ENCODE assay signal across 1 cellular context in genomic region chrX:154059729-154060245, GRCh38.
TF ChIP-seq lines count a peak whose summit lies in the region.

No MANE protein-coding gene starts in this region.

TF ChIP-seq in IMR-90, 13 proteins besides CTCF, POLR2A, EP300 and RAD21 (continued from another document):
- TF ChIP-seq RFX5 (IDR thresholded peaks at IDR 0.05; ENCODE audit: low read depth, low read length): no peak
- TF ChIP-seq, protein P1, sequence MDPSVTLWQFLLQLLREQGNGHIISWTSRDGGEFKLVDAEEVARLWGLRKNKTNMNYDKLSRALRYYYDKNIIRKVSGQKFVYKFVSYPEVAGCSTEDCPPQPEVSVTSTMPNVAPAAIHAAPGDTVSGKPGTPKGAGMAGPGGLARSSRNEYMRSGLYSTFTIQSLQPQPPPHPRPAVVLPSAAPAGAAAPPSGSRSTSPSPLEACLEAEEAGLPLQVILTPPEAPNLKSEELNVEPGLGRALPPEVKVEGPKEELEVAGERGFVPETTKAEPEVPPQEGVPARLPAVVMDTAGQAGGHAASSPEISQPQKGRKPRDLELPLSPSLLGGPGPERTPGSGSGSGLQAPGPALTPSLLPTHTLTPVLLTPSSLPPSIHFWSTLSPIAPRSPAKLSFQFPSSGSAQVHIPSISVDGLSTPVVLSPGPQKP (IDR thresholded peaks at IDR 0.05; ENCODE audit: borderline replicate concordance, low read depth, low read length): no peak
- TF ChIP-seq FOS (IDR thresholded peaks at IDR 0.05; ENCODE audit: low read depth, low read length): no peak
- no peak for TF ChIP-seq CEBPB (IDR thresholded peaks at IDR 0.05; ENCODE audit: low read depth, low read length)
- TF ChIP-seq MAFK (IDR thresholded peaks at IDR 0.05; ENCODE audit: low read depth, low read length): no peak
- no peak for TF ChIP-seq CHD1 (IDR thresholded peaks at IDR 0.05; ENCODE audit: low read depth, low read length)
- TF ChIP-seq RCOR1 (IDR thresholded peaks at IDR 0.05; ENCODE audit: insufficient replicate concordance, low read length): no peak
- TF ChIP-seq USF2 (IDR thresholded peaks at IDR 0.05; ENCODE audit: low read depth, low read length): no peak
- TF ChIP-seq MAZ (IDR thresholded peaks at IDR 0.05; ENCODE audit: borderline replicate concordance, low read depth, low read length): no peak
- no peak for TF ChIP-seq MXI1 (IDR thresholded peaks at IDR 0.05; ENCODE audit: borderline replicate concordance, low read depth, low read length)
